Comparison of ENCODE assay signal across 8 cellular contexts in genomic region chr2:128315829-128316776, GRCh38. TPM values are rescaled to one million over a fixed set of nuclear protein-coding genes. Genes with fewer than 3 reads are reported as not detected.
DNase-seq lines count a peak whose midpoint lies in the region; FAIRE-seq and TF ChIP-seq lines count a peak whose summit lies in the region.

No MANE protein-coding gene starts in this region.

- H3K27ac ChIP-seq in H9 (ENCODE audit: insufficient read length, low read depth, low read length): no peak overlapping the region

- H3K4ac ChIP-seq in H9 (ENCODE audit: low read depth, low read length): no peak overlapping the region

- H3K4me3 Mint-ChIP-seq in H9: peak overlapping the region; percentile 89 to 91
- H3K4me3 Mint-ChIP-seq in activated CD4-positive, alpha-beta T cell treated with anti-CD3 and anti-CD28 coated beads, Interleukin-2, amount 10 ng/mL, durations not matched to agents 24 days and 14 days: peak overlapping the region; percentile 93

- no peak for FAIRE-seq in urothelium cell line (lab: Jason Lieb, UNC)

- no CpG with 5 or more reads among the region's 20 CpGs for WGBS in H9 (ENCODE audit: extremely low coverage, insufficient read length, low lambda C conversion rate)

- H3K36me3 ChIP-seq in neuron (ENCODE audit: insufficient read depth, low read length): peaks cover 41% of the 10 kb centered on the region

- no peak overlapping the region for H3T11ph ChIP-seq in H9 (ENCODE audit: low read length)

- no peak overlapping the region for H3K56ac ChIP-seq in H9 (ENCODE audit: insufficient read length, low read depth, low read length)

- H3K4me1 ChIP-seq in H9 (ENCODE audit: insufficient read depth, low read length) (no peaks in the 10 kb centered on the region; the same call in 1 of the 2 replicates), neuron (ENCODE audit: insufficient read depth, low read length) (peaks cover 49% of the 10 kb centered on the region)

- intact Hi-C loops in activated CD4-positive, alpha-beta T cell treated with anti-CD3 and anti-CD28 coated beads, Interleukin-2, amount 10 ng/mL, durations not matched to agents 24 days and 14 days (cut with micrococcal nuclease): loop anchor here (5.0 kb wide), 2 partner anchors 206 to 224 kb away; partner anchors contain the start of gene UGGT1

- H3K9me3 Mint-ChIP-seq in H9: no peaks in the 10 kb centered on the region
- H3K9me3 Mint-ChIP-seq in activated CD4-positive, alpha-beta T cell treated with anti-CD3 and anti-CD28 coated beads, Interleukin-2, amount 10 ng/mL, durations not matched to agents 24 days and 14 days: no peaks in the 10 kb centered on the region

- no peaks in the 10 kb centered on the region; the same call in 1 of the 2 replicates for H3K27me3 ChIP-seq in H9 (ENCODE audit: insufficient read depth, low read length)
- H3K27me3 ChIP-seq in neuron (ENCODE audit: insufficient read depth, low read length): no peaks in the 10 kb centered on the region

- DNase-seq in H9 (no peak), fibroblast of pulmonary artery (ENCODE audit: low read depth) (peak; percentile 43), medulla oblongata (ENCODE audit: extremely low spot score) (no peak), SK-N-DZ (ENCODE audit: low spot score) (no peak), urothelium cell line (ENCODE audit: low spot score) (no peak), G401 (ENCODE audit: low spot score) (no peak)
- DNase-seq in activated CD4-positive, alpha-beta T cell treated with anti-CD3 and anti-CD28 coated beads, Interleukin-2, amount 10 ng/mL, durations not matched to agents 24 days and 14 days: no peak

- H4K91ac ChIP-seq in H9 (ENCODE audit: insufficient read length, low read depth, low read length): no peak overlapping the region

- H3K9me3 ChIP-seq in H9 (ENCODE audit: control insufficient read depth, low read depth, low read length): no peaks in the 10 kb centered on the region
- H3K9me3 ChIP-seq in neuron (ENCODE audit: low read length): no peaks in the 10 kb centered on the region

- H3K23me2 ChIP-seq in H9 (ENCODE audit: insufficient read length, low read depth, low read length, poor library complexity, severe bottlenecking): peaks cover 12% of the 10 kb centered on the region

- H2AK5ac ChIP-seq in H9 (ENCODE audit: insufficient read length, low read length): no peak overlapping the region

- H3K79me1 ChIP-seq in H9 (ENCODE audit: insufficient read depth, low read depth, low read length, poor library complexity, severe bottlenecking): peaks cover 3% of the 10 kb centered on the region

- peaks cover 16% of the 10 kb centered on the region for H3K27me3 Mint-ChIP-seq in H9 (ENCODE audit: low read depth)
- H3K27me3 Mint-ChIP-seq in activated CD4-positive, alpha-beta T cell treated with anti-CD3 and anti-CD28 coated beads, Interleukin-2, amount 10 ng/mL, durations not matched to agents 24 days and 14 days: peaks cover 7% of the 10 kb centered on the region

- H3K14ac ChIP-seq in H9 (ENCODE audit: insufficient read depth, low read length): peak overlapping the region; percentile 10; the same call in 1 of the 2 replicates

- H3K4me1 Mint-ChIP-seq in H9: peaks cover 47 to 53% of the 10 kb centered on the region in 2 experiments
- peaks cover 28% of the 10 kb centered on the region for H3K4me1 Mint-ChIP-seq in activated CD4-positive, alpha-beta T cell treated with anti-CD3 and anti-CD28 coated beads, Interleukin-2, amount 10 ng/mL, durations not matched to agents 24 days and 14 days

- no peak overlapping the region for H3K18ac ChIP-seq in H9 (ENCODE audit: insufficient read length, low read depth, low read length)

- H3K9ac ChIP-seq in H9 (ENCODE audit: extremely low read depth, insufficient read length, low read length): no peak overlapping the region

- H3K23ac ChIP-seq in H9 (ENCODE audit: insufficient read length, low read depth, low read length): no peak overlapping the region

- peaks cover 58% of the 10 kb centered on the region; the same call in 1 of the 2 replicates for H3K79me2 ChIP-seq in H9 (ENCODE audit: insufficient read depth, low read length)

- H3K4me3 ChIP-seq in fibroblast of pulmonary artery (replicated peaks; ENCODE audit: low read depth, low read length) (peak overlapping the region; percentile 83), neuron (ENCODE audit: low read length) (peak overlapping the region; percentile 98)

- no peak overlapping the region for H2BK15ac ChIP-seq in H9 (ENCODE audit: low read depth, low read length)

- peak overlapping the region in 1 of 3 experiments; percentile 47; a peak in 1 of 7 replicates for H3K27ac Mint-ChIP-seq in H9
- H3K27ac Mint-ChIP-seq in activated CD4-positive, alpha-beta T cell treated with anti-CD3 and anti-CD28 coated beads, Interleukin-2, amount 10 ng/mL, durations not matched to agents 24 days and 14 days: no peak overlapping the region

- H2BK120ac ChIP-seq in H9 (ENCODE audit: low read depth, low read length, poor library complexity, severe bottlenecking): no peak overlapping the region

- H2AFZ ChIP-seq in H9 (ENCODE audit: low read length) (no peak overlapping the region), neuron (ENCODE audit: low read depth, low read length) (no peak overlapping the region)

- no peak overlapping the region for H2BK5ac ChIP-seq in H9 (ENCODE audit: insufficient read length, low read length)

- no peak overlapping the region for H4K5ac ChIP-seq in H9 (ENCODE audit: insufficient read length, low read depth, low read length)

- no peaks in the 10 kb centered on the region for H4K20me1 ChIP-seq in H9 (ENCODE audit: control insufficient read depth, insufficient read depth, insufficient read length)

- in situ Hi-C loops in G401 (cut with HindIII; ENCODE audit: low sequenced_read_pairs): no loop called here

- no peak overlapping the region for H2BK12ac ChIP-seq in H9 (ENCODE audit: insufficient read length, low read depth, low read length)

- TF ChIP-seq CTCF in H9 (conservative IDR thresholded peaks at IDR 0.05): no peak
- TF ChIP-seq CTCF in fibroblast of pulmonary artery (IDR thresholded peaks at IDR 0.05; ENCODE audit: low read length, missing control alignments): no peak

- peak overlapping the region; percentile 43 for H3K4me2 ChIP-seq in H9 (ENCODE audit: insufficient read depth, insufficient read length, low read length)

- H4K8ac ChIP-seq in H9 (replicated peaks; ENCODE audit: insufficient read length, low read depth, low read length): no peak overlapping the region

- no peak overlapping the region for H2BK20ac ChIP-seq in H9 (ENCODE audit: low read depth, low read length, poor library complexity, severe bottlenecking)

- H3K36me3 Mint-ChIP-seq in H9 (ENCODE audit: insufficient read depth in 1 of 3, low read depth in 3 of 3): peaks cover 7 to 28% (median 18%) of the 10 kb centered on the region in 3 experiments
- H3K36me3 Mint-ChIP-seq in activated CD4-positive, alpha-beta T cell treated with anti-CD3 and anti-CD28 coated beads, Interleukin-2, amount 10 ng/mL, durations not matched to agents 24 days and 14 days (ENCODE audit: low read depth): no peaks in the 10 kb centered on the region

RNA-seq across cellular contexts. Expression of gene HS6ST1, which starts 2.6 kb away (rescaled TPM):
- total RNA-seq in H9 (2021): 58.9 and 60.2 TPM in 2 replicates
- 20.1 and 22.0 TPM in 2 replicates for total RNA-seq in activated CD4-positive, alpha-beta T cell treated with anti-CD3 and anti-CD28 coated beads, Interleukin-2, amount 10 ng/mL, durations not matched to agents 24 days and 14 days
- 19.7 and 20.5 TPM in 2 replicates for polyA plus RNA-seq in SK-N-DZ (2014; cell fraction: cytosol; rRNA removed)
- polyA plus RNA-seq in SK-N-DZ (2014; cell fraction: nucleus; rRNA removed): 10.5 and 11.1 TPM in 2 replicates
- 45.2 and 45.4 TPM in 2 replicates for total RNA-seq in G401 (2014; rRNA removed; shearing (Covaris generic))
